14 cellular contexts compared by ENCODE assay signal in the genomic region with DNA sequence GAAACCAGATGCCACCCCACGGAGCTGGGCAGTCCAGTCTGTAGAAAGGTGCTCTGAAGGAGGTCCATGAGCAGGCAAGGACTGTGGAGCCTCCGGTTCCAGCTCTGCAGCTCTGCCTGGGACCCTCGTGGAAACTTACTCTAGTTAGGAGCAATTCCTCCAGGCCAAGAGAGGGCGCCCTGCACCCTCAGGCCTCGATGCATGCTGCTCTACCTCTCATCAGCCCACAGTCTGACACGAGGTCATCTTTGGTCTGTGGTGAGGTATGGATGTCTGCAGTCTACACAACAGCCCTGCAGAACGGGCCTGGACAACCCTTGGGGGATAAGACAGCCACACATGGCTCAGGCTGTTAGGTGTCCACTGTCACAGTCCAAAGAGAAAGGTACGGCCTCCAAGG. TPM values are rescaled to one million over a fixed set of nuclear protein-coding genes. Genes with fewer than 3 reads are reported as not detected.
A peak's percentile ranks its signal among the peaks of the same experiment; 100 is the strongest.
DNase-seq lines count a peak whose midpoint lies in the region; ATAC-seq and TF ChIP-seq lines count a peak whose summit lies in the region.
"Had no signal": no experiment of that assay in that cellular context is flagged by ENCODE, and none has a peak within 500 bp of the region (broad histone marks: within the 10 kb centered on the region; RNA-seq: fewer than 3 reads in every experiment).

No MANE protein-coding gene starts in this region.

- H3K27me3 Mint-ChIP-seq in neural progenitor cell (ENCODE audit: insufficient read depth, low read depth) = peaks cover 4% of the 10 kb centered on the region
- no peaks in the 10 kb centered on the region for H3K27me3 Mint-ChIP-seq in mesothelial cell of epicardium (ENCODE audit: low read depth)

- H3K4me3 ChIP-seq in AG09309 (ENCODE audit: control insufficient read depth, low read depth, low read length) = no peak overlapping the region
- H3K4me3 ChIP-seq in GM12875 (ENCODE audit: low read depth, low read length) = no peak overlapping the region
- H3K4me3 ChIP-seq in PC-3 (ENCODE audit: low read length) = no peak overlapping the region
- no peak overlapping the region for H3K4me3 ChIP-seq in fibroblast of mammary gland (ENCODE audit: control insufficient read depth, low read depth, low read length)
- no peak overlapping the region for H3K4me3 ChIP-seq in neural progenitor cell
- H3K4me3 ChIP-seq: heart left ventricle, pancreas, stomach had no signal

- peaks cover 28% of the 10 kb centered on the region for H3K36me3 Mint-ChIP-seq in neural progenitor cell
- peaks cover 27% of the 10 kb centered on the region for H3K36me3 Mint-ChIP-seq in mesothelial cell of epicardium

- CTCF ChIA-PET in PC-3 (lab: Charles Lee) = no interaction called here

- no peak for ATAC-seq in PC-3

- H3K4me3 Mint-ChIP-seq in neural progenitor cell = no peak overlapping the region
- H3K4me3 Mint-ChIP-seq in mesothelial cell of epicardium = no peak overlapping the region
- H3K4me3 Mint-ChIP-seq: CD4-positive, alpha-beta T cell had no signal

- TF ChIP-seq CTCF in AG09309 (IDR thresholded peaks at IDR 0.05; ENCODE audit: control insufficient read depth, insufficient read depth, low read depth, low read length, missing control alignments) (peak; percentile 6), GM12875 (IDR thresholded peaks at IDR 0.05; ENCODE audit: borderline replicate concordance, insufficient read depth, low read depth, low read length) (peak; percentile 24; the same call in 1 of the 2 replicates), PC-3 (conservative IDR thresholded peaks at IDR 0.05; ENCODE audit: low read depth, low read length) (peak; percentile 55), fibroblast of mammary gland (conservative IDR thresholded peaks at IDR 0.05; ENCODE audit: control insufficient read depth, insufficient read depth, low read depth, low read length) (peak; percentile 20), neural progenitor cell (IDR thresholded peaks at IDR 0.05) (no peak), mesothelial cell of epicardium (IDR thresholded peaks at IDR 0.05; ENCODE audit: unreplicated experiment) (no peak)

- H3K4me1 Mint-ChIP-seq in neural progenitor cell = peaks cover 3% of the 10 kb centered on the region
- H3K4me1 Mint-ChIP-seq in mesothelial cell of epicardium = peaks cover 5% of the 10 kb centered on the region

- intact Hi-C loops in PC-3 (cut with micrococcal nuclease) = no loop called here

- H3K27me3 ChIP-seq in PC-3 (ENCODE audit: low read length) = no peaks in the 10 kb centered on the region
- H3K27me3 ChIP-seq in neural progenitor cell = no peaks in the 10 kb centered on the region
- H3K27me3 ChIP-seq: heart left ventricle, pancreas, stomach had no signal

- no TSS peak for BruUV-seq in PC-3 (replicated peaks; lab: Mats Ljungman, UMichigan)

- no peak for DNase-seq in AG09309 (ENCODE audit: low read depth)
- peak; percentile 18 for DNase-seq in PC-3
- peak; percentile 30 for DNase-seq in fibroblast of mammary gland (ENCODE audit: low read depth)
- DNase-seq in DMS153 treated with DMSO at 0.1 percent for 48 hours (lab: John Stamatoyannopoulos, UW; ENCODE audit: unreplicated experiment) = no peak
- no peak for DNase-seq in neural progenitor cell (ENCODE audit: low spot score)
- no peak for DNase-seq in mesothelial cell of epicardium (ENCODE audit: low spot score in 2 of 2, unreplicated experiment in 2 of 2)
- no peak for DNase-seq in HuH-7.5 (ENCODE audit: low spot score)
- DNase-seq: aorta; CD4-positive, alpha-beta T cell; heart left ventricle; NCI-H446 treated with DMSO at 0.1 percent for 48 hours; pancreas; stomach had no signal

- H3F3A ChIP-seq in PC-3 (ENCODE audit: low read length, unreplicated experiment) (no peaks in the 10 kb centered on the region), neural progenitor cell (ENCODE audit: low read depth) (no peaks in the 10 kb centered on the region)

- no peaks in the 10 kb centered on the region for H4K20me1 ChIP-seq in PC-3 (ENCODE audit: low read length)
- H4K20me1 ChIP-seq in neural progenitor cell (ENCODE audit: low read depth) = no peaks in the 10 kb centered on the region

- H3K9me3 Mint-ChIP-seq in neural progenitor cell = no peaks in the 10 kb centered on the region
- H3K9me3 Mint-ChIP-seq in mesothelial cell of epicardium = no peaks in the 10 kb centered on the region
- H3K9me3 Mint-ChIP-seq: CD4-positive, alpha-beta T cell had no signal

- POLR2A ChIA-PET in PC-3 (lab: Charles Lee; ENCODE audit: unreplicated experiment) = no interaction called here

- no peaks in the 10 kb centered on the region for H3K9me3 ChIP-seq in PC-3 (ENCODE audit: low read length)
- H3K9me3 ChIP-seq in neural progenitor cell (ENCODE audit: low read depth) = no peaks in the 10 kb centered on the region
- H3K9me3 ChIP-seq: heart left ventricle, pancreas, stomach had no signal

- no peak overlapping the region for H3K27ac Mint-ChIP-seq in neural progenitor cell
- no peak overlapping the region for H3K27ac Mint-ChIP-seq in mesothelial cell of epicardium
- H3K27ac Mint-ChIP-seq: CD4-positive, alpha-beta T cell had no signal

- no peaks in the 10 kb centered on the region for H3K9me2 ChIP-seq in PC-3 (replicated peaks; ENCODE audit: low read length)

- no peaks in the 10 kb centered on the region for H3K79me2 ChIP-seq in PC-3 (ENCODE audit: low read length)
- no peaks in the 10 kb centered on the region for H3K79me2 ChIP-seq in neural progenitor cell (ENCODE audit: low read depth)

- no peak overlapping the region for H3K9ac ChIP-seq in PC-3 (ENCODE audit: low read length)
- no peak overlapping the region for H3K9ac ChIP-seq in neural progenitor cell

- H3K4me1 ChIP-seq in PC-3 (ENCODE audit: insufficient read depth, low read length) (no peaks in the 10 kb centered on the region), neural progenitor cell (no peaks in the 10 kb centered on the region)
- H3K4me1 ChIP-seq: pancreas had no signal

- H3K36me3 ChIP-seq in PC-3 (ENCODE audit: low read depth, low read length) (no peaks in the 10 kb centered on the region), neural progenitor cell (no peaks in the 10 kb centered on the region)
- H3K36me3 ChIP-seq: pancreas had no signal

- H3K4me2 ChIP-seq in PC-3 (ENCODE audit: low read length) (no peak overlapping the region), neural progenitor cell (no peak overlapping the region)

- no peak overlapping the region for H3K27ac ChIP-seq in PC-3 (ENCODE audit: low read length)
- no peak overlapping the region for H3K27ac ChIP-seq in neural progenitor cell
- H3K27ac ChIP-seq: heart left ventricle, pancreas, stomach had no signal

- H2AFZ ChIP-seq in PC-3 (ENCODE audit: low read length) (no peak overlapping the region), neural progenitor cell (replicated peaks) (no peak overlapping the region)

RNA-seq across cellular contexts. Expression of a gene that starts 50.6 kb away (rescaled TPM):
- total RNA-seq in PC-3 (2014; rRNA removed) = 22.6 and 23.8 TPM in 2 replicates
- total RNA-seq in neural progenitor cell (ENCODE audit: low replicate concordance) = 62.5 and 92.9 TPM in 2 replicates
- 41.2 to 43.8 TPM (median 42.2 TPM) in 3 replicates for total RNA-seq in mesothelial cell of epicardium

Comparison
In these comparisons a context has a peak if more than half of its experiments do, and no peak if none do; other contexts are left out.
1. DNase-seq: peak in PC-3 (single experiment) and fibroblast of mammary gland (single experiment); none in AG09309 (single experiment), DMS153 treated with DMSO at 0.1 percent for 48 hours (single experiment), neural progenitor cell (single experiment), mesothelial cell of epicardium (0 of 2) and HuH-7.5 (single experiment).
2. CTCF ChIP-seq: peak in AG09309 (single experiment), GM12875 (single experiment), PC-3 (single experiment) and fibroblast of mammary gland (single experiment); none in neural progenitor cell (single experiment) and mesothelial cell of epicardium (single experiment).